Comparison of ENCODE assay signal across 8 cellular contexts in the genomic region with DNA sequence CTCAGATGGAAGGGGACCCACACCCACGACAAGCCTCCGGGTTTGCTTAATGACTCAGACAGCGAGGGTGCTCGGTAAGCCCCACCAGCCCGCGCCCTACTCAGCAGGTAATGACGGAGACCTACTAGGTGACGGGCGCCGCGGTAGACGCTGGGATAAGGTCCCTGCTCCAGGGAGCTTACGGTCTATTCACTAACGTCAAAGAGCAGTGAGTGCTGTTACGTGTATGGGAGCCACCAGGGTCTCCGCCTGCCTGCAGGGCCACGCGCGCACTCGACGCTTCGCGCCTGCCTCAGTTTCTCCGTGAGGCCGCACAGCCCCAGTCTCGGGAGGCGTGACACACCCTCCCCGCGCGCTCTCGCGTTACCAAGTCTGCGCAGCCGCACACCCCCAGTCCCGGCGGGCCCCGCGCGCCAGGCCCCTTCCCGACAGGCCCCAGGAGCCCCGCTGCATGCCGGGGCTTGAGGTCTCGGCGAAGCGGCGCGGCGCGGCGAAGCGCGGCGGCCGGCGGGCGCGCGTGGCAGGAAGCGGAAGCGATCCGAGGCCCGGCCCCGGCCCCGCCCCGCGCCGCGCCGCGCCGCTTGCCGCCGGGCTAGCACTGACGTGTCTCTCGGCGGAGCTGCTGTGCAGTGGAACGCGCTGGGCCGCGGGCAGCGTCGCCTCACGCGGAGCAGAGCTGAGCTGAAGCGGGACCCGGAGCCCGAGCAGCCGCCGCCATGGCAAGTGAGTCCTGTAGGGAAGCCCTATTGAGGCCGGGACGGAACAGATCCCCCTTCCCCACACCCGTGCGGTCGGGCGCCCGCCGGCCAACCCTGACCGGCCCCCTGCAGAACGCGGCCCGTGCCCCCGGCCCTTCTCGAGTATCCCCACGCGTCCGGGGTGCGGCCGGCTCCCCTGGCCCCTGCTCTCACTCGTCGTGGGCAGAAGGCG. TPM values are rescaled to one million over a fixed set of nuclear protein-coding genes. Genes with fewer than 3 reads are reported as not detected.
A peak's percentile ranks its signal among the peaks of the same experiment; 100 is the strongest.
DNase-seq lines count a peak whose midpoint lies in the region; ATAC-seq and TF ChIP-seq lines count a peak whose summit lies in the region.

SEC61A1 (plus strand) TSS at position 601 of the 930 bp plus-strand sequence; CDS start at position 717, 116 bp downstream.

- H3K4me3 ChIP-seq in heart left ventricle: peak within 1 kb of the TSS; percentile 72 to 99 (median 96)

- H3K27ac ChIP-seq in adipose tissue (ENCODE audit: low read depth, low read length): peak within 1 kb of the TSS; percentile 81
- H3K27ac ChIP-seq in heart left ventricle: peak within 1 kb of the TSS; percentile 77 to 98 (median 94)

- no peaks in the 10 kb centered on the region for H3K27me3 ChIP-seq in heart left ventricle

- H3K27me3 Mint-ChIP-seq in T-cell (no peaks in the 10 kb centered on the region), type B pancreatic cell (peaks cover 8% of the 10 kb centered on the region)

- WGBS in adipose tissue, 3 donors: 0 to 1% (median 0%) methylated on average over 96 to 111 of the region's 111 CpGs
- WGBS in heart left ventricle, 4 donors: 0 to 1% (median 0%) methylated on average over 23 to 111 of the region's 111 CpGs

- H3K9me3 Mint-ChIP-seq in T-cell (no peaks in the 10 kb centered on the region), type B pancreatic cell (no peaks in the 10 kb centered on the region)

- ATAC-seq in HG02852 (IDR thresholded peaks at IDR 0.05; ENCODE audit: unreplicated experiment) (peak; percentile 91), T-cell (replicated peaks in 1 of 4) (peak; percentile 95 to 98 (median 96)), heart left ventricle (peak; percentile 95 to 98 (median 98))

- in situ Hi-C loops in GM13976 (cut with MboI; ENCODE audit: low sequenced_read_pairs, unreplicated experiment): no loop called here

- no peaks in the 10 kb centered on the region for H3K9me3 ChIP-seq in heart left ventricle

- H3K27ac Mint-ChIP-seq in T-cell: peak within 1 kb of the TSS; percentile 92 to 95
- H3K27ac Mint-ChIP-seq in type B pancreatic cell: peak within 1 kb of the TSS; percentile 96

- intact Hi-C loops in heart left ventricle (cut with DNase I): loop anchor here in 3 of 10 donors (10.0 kb wide), 2 partner anchors 377 to 397 kb away; partner anchors contain the start of gene ABTB1 (in 1 of the 3)
- intact Hi-C loops in posterior cingulate gyrus (cut with DNase I): loop anchor here (10.0 kb wide), 1 partner anchor 457 kb away; the partner anchor contains the start of genes MCM2 and TPRA1

- POLR2A ChIA-PET in T-cell (lab: Charles Lee): interaction anchor here in 1 of 2 donors (0.5 kb wide), 1 partner anchor 24 kb away, joined by 3 read pairs; no protein-coding TSS in a partner anchor

- no peak for TF ChIP-seq CTCF in GM13976 (IDR thresholded peaks at IDR 0.05; ENCODE audit: borderline replicate concordance, control extremely low read depth, extremely low read depth, insufficient read depth, missing control alignments)
- no peak for TF ChIP-seq CTCF in heart left ventricle (IDR thresholded peaks at IDR 0.05)
- TF ChIP-seq CTCF in type B pancreatic cell (conservative IDR thresholded peaks at IDR 0.05): no peak

- H3K36me3 Mint-ChIP-seq in T-cell: peaks cover 36% of the 10 kb centered on the region
- peaks cover 21% of the 10 kb centered on the region for H3K36me3 Mint-ChIP-seq in type B pancreatic cell

- H3K4me1 Mint-ChIP-seq in T-cell (peaks cover 44 to 45% (median 44%) of the 10 kb centered on the region in 3 donors), type B pancreatic cell (ENCODE audit: unreplicated experiment) (peaks cover 34% of the 10 kb centered on the region)

- H3K4me1 ChIP-seq in heart left ventricle: peaks cover 10 to 46% (median 37%) of the 10 kb centered on the region in 12 donors

- CTCF ChIA-PET in T-cell (lab: Charles Lee): interaction anchor here in 1 of 2 donors (0.5 to 1.3 kb wide), 3 partner anchors 23 to 454 kb away, joined by 3 to 4 read pairs (median 4); partner anchors contain the start of gene MCM2

- DNase-seq in GM13976 (ENCODE audit: low spot score) (peak; percentile 99), NCI-H146 (lab: John Stamatoyannopoulos, UW) (peak; percentile 98), T-cell (peak; percentile 86 to 95 (median 93)), heart left ventricle (peak; percentile 95 to 98 (median 96)), posterior cingulate gyrus (peak; percentile 87 to 99 (median 91)), type B pancreatic cell (ENCODE audit: extremely low spot score, unreplicated experiment) (peak; percentile 97)

- H3K4me3 Mint-ChIP-seq in T-cell (peak within 1 kb of the TSS; percentile 94 to 98 (median 96)), type B pancreatic cell (peak within 1 kb of the TSS; percentile 96)

- H3K36me3 ChIP-seq in heart left ventricle: peaks cover 0 to 35% (median 29%) of the 10 kb centered on the region in 9 donors

- TF ChIP-seq POLR2A in heart left ventricle (IDR thresholded peaks at IDR 0.05): peak; percentile 61 to 77

RNA-seq across cellular contexts. Expression of gene SEC61A1, which starts in this region (rescaled TPM):
- total RNA-seq in T-cell: 100 to 1,000 TPM; 120 to 156 (median 135) TPM
- 100 to 1,000 TPM in 1 of 3 donors, 10 to 100 TPM in 2; 51.7 to 212 (median 96.1) TPM for polyA plus RNA-seq in adipose tissue
- 100 to 1,000 TPM in 2 of 9 donors, 10 to 100 TPM in 7; 52.7 to 116 (median 78.2) TPM for total RNA-seq in heart left ventricle
- polyA plus RNA-seq in heart left ventricle: 100 to 1,000 TPM in 1 of 2 donors, 10 to 100 TPM in 1; 36.5 to 179 TPM
- 207 and 230 TPM in 2 replicates for total RNA-seq in type B pancreatic cell (ENCODE audit: low replicate concordance)

Comparison
In these comparisons a context has a peak if more than half of its experiments do, and no peak if none do; other contexts are left out.
1. Peak in every context shown above with its lines: DNase-seq, ATAC-seq, H3K4me3 ChIP-seq and H3K27ac ChIP-seq.